ENCODE assay signal across 8 cellular contexts in the genomic region with DNA sequence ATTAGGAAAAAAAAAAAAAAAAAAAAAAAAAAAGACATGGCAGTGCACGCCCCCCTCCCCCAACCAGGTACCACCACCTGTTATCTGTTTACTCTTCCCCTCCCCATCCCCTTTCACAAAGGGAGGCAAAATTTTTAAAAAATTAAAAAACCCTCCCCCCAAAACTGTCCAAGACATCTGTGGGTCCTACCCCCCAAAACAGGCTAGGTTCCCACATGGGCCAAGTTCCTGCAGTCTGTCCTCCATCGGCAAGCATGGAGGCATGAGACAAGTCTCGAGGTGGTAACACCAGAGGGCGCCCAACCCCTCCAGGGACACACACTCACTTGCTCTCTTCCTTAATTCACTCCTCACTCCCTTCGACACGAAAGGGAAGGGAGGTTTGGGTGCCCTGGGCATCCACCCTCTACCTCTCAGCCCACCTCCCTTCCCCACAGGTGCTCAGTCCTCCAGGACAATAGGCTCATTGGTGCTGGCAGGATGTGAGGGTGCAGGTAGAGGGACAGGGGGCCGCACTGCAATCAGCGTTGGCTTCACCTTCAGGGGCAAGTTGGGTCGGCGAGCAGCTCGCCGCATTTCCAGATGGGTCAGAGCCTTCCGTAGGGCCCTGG. TPM values are rescaled to one million over a fixed set of nuclear protein-coding genes. Genes with fewer than 3 reads are reported as not detected.
DNase-seq lines count a peak whose midpoint lies in the region; ATAC-seq, FAIRE-seq and TF ChIP-seq lines count a peak whose summit lies in the region.

No MANE protein-coding gene starts in this region.

- H3K4me1 Mint-ChIP-seq in CD14-positive monocyte = peaks cover 48% of the 10 kb centered on the region
- H3K4me1 Mint-ChIP-seq in activated T-helper 1 cell treated with anti-CD3 and anti-CD28 coated beads, Interleukin-12 subunit alpha, Interleukin-12 subunit beta, Interleukin-2, Interleukin-4 antibody, amounts not matched to agents 30 ng/mL and 10 ng/mL and 1 ng/mL, durations not matched to agents 14 hours and 24 hours and 36 hours (ENCODE audit: low read depth) = peaks cover 59% of the 10 kb centered on the region

- H2AFZ ChIP-seq in osteoblast (ENCODE audit: low read length) = no peak overlapping the region

- TF ChIP-seq CTCF in CD14-positive monocyte (IDR thresholded peaks at IDR 0.05) (peak; percentile 77), fibroblast of villous mesenchyme (IDR thresholded peaks at IDR 0.05; ENCODE audit: insufficient read depth, low read depth, low read length) (peak; percentile 69), osteoblast (IDR thresholded peaks at IDR 0.05; ENCODE audit: extremely low read depth, low read depth, low read length) (peak; percentile 72), tibial nerve (IDR thresholded peaks at IDR 0.05) (peak; percentile 55 to 75 (median 66))

- peaks cover 0 to 2% (median 0%) of the 10 kb centered on the region in 3 donors for H3K27me3 Mint-ChIP-seq in CD14-positive monocyte (ENCODE audit: low read depth in 3 of 3)
- H3K27me3 Mint-ChIP-seq in activated T-helper 1 cell treated with anti-CD3 and anti-CD28 coated beads, Interleukin-12 subunit alpha, Interleukin-12 subunit beta, Interleukin-2, Interleukin-4 antibody, amounts not matched to agents 30 ng/mL and 10 ng/mL and 1 ng/mL, durations not matched to agents 14 hours and 24 hours and 36 hours (ENCODE audit: insufficient read depth) = no peaks in the 10 kb centered on the region

- H3K36me3 Mint-ChIP-seq in CD14-positive monocyte = peaks cover 56 to 64% of the 10 kb centered on the region in 2 donors
- peaks cover 55% of the 10 kb centered on the region for H3K36me3 Mint-ChIP-seq in activated T-helper 1 cell treated with anti-CD3 and anti-CD28 coated beads, Interleukin-12 subunit alpha, Interleukin-12 subunit beta, Interleukin-2, Interleukin-4 antibody, amounts not matched to agents 30 ng/mL and 10 ng/mL and 1 ng/mL, durations not matched to agents 14 hours and 24 hours and 36 hours (ENCODE audit: low read depth)

- H3K9me3 ChIP-seq in osteoblast (ENCODE audit: low read depth, low read length) = no peaks in the 10 kb centered on the region
- no peaks in the 10 kb centered on the region for H3K9me3 ChIP-seq in tibial nerve

- TF ChIP-seq EP300 in tibial nerve (IDR thresholded peaks at IDR 0.05) = no peak

- H3K4me3 Mint-ChIP-seq in CD14-positive monocyte = peak overlapping the region; percentile 24 to 51
- H3K4me3 Mint-ChIP-seq in activated T-helper 1 cell treated with anti-CD3 and anti-CD28 coated beads, Interleukin-12 subunit alpha, Interleukin-12 subunit beta, Interleukin-2, Interleukin-4 antibody, amounts not matched to agents 30 ng/mL and 10 ng/mL and 1 ng/mL, durations not matched to agents 14 hours and 24 hours and 36 hours = peak overlapping the region; percentile 78

- no peak for FAIRE-seq in RCC 7860 (lab: Jason Lieb, UNC)

- WGBS in tibial nerve, 2 donors = 44 to 53% methylated on average over 13 of the region's 13 CpGs

- H3K4me1 ChIP-seq in osteoblast (ENCODE audit: insufficient read depth, low read length) (peaks cover 20% of the 10 kb centered on the region), tibial nerve (peaks cover 1 to 66% (median 30%) of the 10 kb centered on the region in 4 donors)

- no peak overlapping the region for H3K27ac ChIP-seq in osteoblast (ENCODE audit: low read depth, low read length)
- peak overlapping the region; percentile 94 to 99 (median 96) for H3K27ac ChIP-seq in tibial nerve

- intact Hi-C loops in CD14-positive monocyte (cut with micrococcal nuclease) = loop anchor here (5.0 to 10.0 kb wide), 4 partner anchors 59 to 271 kb away; a partner anchor contains a TSS
- intact Hi-C loops in activated T-helper 1 cell treated with anti-CD3 and anti-CD28 coated beads, Interleukin-12 subunit alpha, Interleukin-12 subunit beta, Interleukin-2, Interleukin-4 antibody, amounts not matched to agents 30 ng/mL and 10 ng/mL and 1 ng/mL, durations not matched to agents 14 hours and 24 hours and 36 hours (cut with micrococcal nuclease) = loop anchor here (1.0 to 5.0 kb wide), 3 partner anchors 101 to 1649 kb away; a partner anchor contains a TSS

- H3K79me2 ChIP-seq in osteoblast (ENCODE audit: insufficient read depth, low read length) = peaks cover 32% of the 10 kb centered on the region

- H3K9me3 Mint-ChIP-seq in CD14-positive monocyte = peaks cover 0 to 2% (median 0%) of the 10 kb centered on the region in 7 donors
- no peaks in the 10 kb centered on the region for H3K9me3 Mint-ChIP-seq in activated T-helper 1 cell treated with anti-CD3 and anti-CD28 coated beads, Interleukin-12 subunit alpha, Interleukin-12 subunit beta, Interleukin-2, Interleukin-4 antibody, amounts not matched to agents 30 ng/mL and 10 ng/mL and 1 ng/mL, durations not matched to agents 14 hours and 24 hours and 36 hours

- no peak overlapping the region for H3K4me3 ChIP-seq in fibroblast of villous mesenchyme (ENCODE audit: low read depth, low read length)
- no peak overlapping the region for H3K4me3 ChIP-seq in osteoblast (ENCODE audit: insufficient read depth, low read length)
- H3K4me3 ChIP-seq in tibial nerve = peak overlapping the region in 1 of 4 donors; percentile 8

- H4K20me1 ChIP-seq in osteoblast (ENCODE audit: insufficient read depth, low read length) = peaks cover 11% of the 10 kb centered on the region

- TF ChIP-seq POLR2A in tibial nerve (IDR thresholded peaks at IDR 0.05) = no peak

- no peak overlapping the region for H3K4me2 ChIP-seq in osteoblast (ENCODE audit: insufficient read depth, low read length)

- DNase-seq in CD14-positive monocyte (ENCODE audit: low spot score) = peak; percentile 86
- peak; percentile 45 for DNase-seq in HK-2 (ENCODE audit: unreplicated experiment)
- peak; percentile 34 for DNase-seq in RCC 7860 (ENCODE audit: low spot score)
- DNase-seq in activated T-helper 1 cell treated with anti-CD3 and anti-CD28 coated beads, Interleukin-12 subunit alpha, Interleukin-12 subunit beta, Interleukin-2, Interleukin-4 antibody, amounts not matched to agents 30 ng/mL and 10 ng/mL and 1 ng/mL, durations not matched to agents 14 hours and 24 hours and 36 hours (ENCODE audit: low spot score) = peak; percentile 74
- peak; percentile 81 for DNase-seq in fibroblast of villous mesenchyme (ENCODE audit: low read depth)
- peak; percentile 92 for DNase-seq in osteoblast (ENCODE audit: insufficient read length, low spot score, missing footprints)
- peak; percentile 71 to 80 for DNase-seq in tibial nerve (ENCODE audit: low spot score in 2 of 2)

- peak overlapping the region; percentile 48 to 99 (median 87) for H3K27ac Mint-ChIP-seq in CD14-positive monocyte
- peak overlapping the region; percentile 93 for H3K27ac Mint-ChIP-seq in activated T-helper 1 cell treated with anti-CD3 and anti-CD28 coated beads, Interleukin-12 subunit alpha, Interleukin-12 subunit beta, Interleukin-2, Interleukin-4 antibody, amounts not matched to agents 30 ng/mL and 10 ng/mL and 1 ng/mL, durations not matched to agents 14 hours and 24 hours and 36 hours

- no peak for ATAC-seq in HG03432 (IDR thresholded peaks at IDR 0.05; ENCODE audit: unreplicated experiment)

- H3K36me3 ChIP-seq in osteoblast (ENCODE audit: insufficient read depth, low read length) = peaks cover 51% of the 10 kb centered on the region
- peaks cover 8 to 55% (median 22%) of the 10 kb centered on the region in 3 donors for H3K36me3 ChIP-seq in tibial nerve

- H3K27me3 ChIP-seq in osteoblast (ENCODE audit: insufficient read depth, low read length) (no peaks in the 10 kb centered on the region), tibial nerve (no peaks in the 10 kb centered on the region)

RNA-seq across cellular contexts. Expression of a gene that starts 2.2 kb away (rescaled TPM):
- polyA plus RNA-seq in CD14-positive monocyte = 1 to 10 TPM; 1.8 to 2.1 TPM
- 38.7 and 40.7 TPM in 2 replicates for total RNA-seq in activated T-helper 1 cell treated with anti-CD3 and anti-CD28 coated beads, Interleukin-12 subunit alpha, Interleukin-12 subunit beta, Interleukin-2, Interleukin-4 antibody, amounts not matched to agents 30 ng/mL and 10 ng/mL and 1 ng/mL, durations not matched to agents 14 hours and 24 hours and 36 hours
- total RNA-seq in fibroblast of villous mesenchyme = 4.3 and 5.2 TPM in 2 replicates
- total RNA-seq in osteoblast = 6.5 and 7.6 TPM in 2 replicates
- 10 to 100 TPM in 3 of 4 donors, 1 to 10 TPM in 1; 8.3 to 18.8 (median 14.2) TPM for total RNA-seq in tibial nerve

RNA-seq across cellular contexts. Expression of a gene that starts 8.1 kb away (rescaled TPM):
- 10 to 100 TPM; 14.0 to 17.6 TPM for polyA plus RNA-seq in CD14-positive monocyte
- total RNA-seq in activated T-helper 1 cell treated with anti-CD3 and anti-CD28 coated beads, Interleukin-12 subunit alpha, Interleukin-12 subunit beta, Interleukin-2, Interleukin-4 antibody, amounts not matched to agents 30 ng/mL and 10 ng/mL and 1 ng/mL, durations not matched to agents 14 hours and 24 hours and 36 hours = 224 and 230 TPM in 2 replicates
- total RNA-seq in fibroblast of villous mesenchyme (145 and 197 TPM in 2 replicates), osteoblast (102 and 105 TPM in 2 replicates), tibial nerve (10 to 100 TPM; 79.5 to 95.3 (median 88.8) TPM)

RNA-seq across cellular contexts. Expression of a gene that starts 19.0 kb away (rescaled TPM):
- 10 to 100 TPM in 1 of 2 donors, 1 to 10 TPM in 1; 7.2 to 10.6 TPM for polyA plus RNA-seq in CD14-positive monocyte
- 164 and 167 TPM in 2 replicates for total RNA-seq in activated T-helper 1 cell treated with anti-CD3 and anti-CD28 coated beads, Interleukin-12 subunit alpha, Interleukin-12 subunit beta, Interleukin-2, Interleukin-4 antibody, amounts not matched to agents 30 ng/mL and 10 ng/mL and 1 ng/mL, durations not matched to agents 14 hours and 24 hours and 36 hours
- total RNA-seq in fibroblast of villous mesenchyme (15.5 and 21.6 TPM in 2 replicates), osteoblast (26.4 and 29.5 TPM in 2 replicates), tibial nerve (100 to 1,000 TPM in 2 of 4 donors, 10 to 100 TPM in 2; 64.9 to 138 (median 93.9) TPM)

RNA-seq across cellular contexts. Expression of a gene that starts 19.5 kb away (rescaled TPM):
- polyA plus RNA-seq in CD14-positive monocyte = 1 to 10 TPM in 1 of 2 donors, under 1 TPM in 1; 0.51 to 1.4 TPM
- 2.5 and 3.2 TPM in 2 replicates for total RNA-seq in activated T-helper 1 cell treated with anti-CD3 and anti-CD28 coated beads, Interleukin-12 subunit alpha, Interleukin-12 subunit beta, Interleukin-2, Interleukin-4 antibody, amounts not matched to agents 30 ng/mL and 10 ng/mL and 1 ng/mL, durations not matched to agents 14 hours and 24 hours and 36 hours
- total RNA-seq in fibroblast of villous mesenchyme (2.9 and 3.0 TPM in 2 replicates), osteoblast (6.5 TPM in 2 replicates), tibial nerve (10 to 100 TPM in 3 of 4 donors, 1 to 10 TPM in 1; 9.3 to 13.8 (median 11.2) TPM)

RNA-seq across cellular contexts. Expression of a gene that starts 19.8 kb away (rescaled TPM):
- 100 to 1,000 TPM; 490 to 491 TPM for polyA plus RNA-seq in CD14-positive monocyte
- 1,154 and 1,169 TPM in 2 replicates for total RNA-seq in activated T-helper 1 cell treated with anti-CD3 and anti-CD28 coated beads, Interleukin-12 subunit alpha, Interleukin-12 subunit beta, Interleukin-2, Interleukin-4 antibody, amounts not matched to agents 30 ng/mL and 10 ng/mL and 1 ng/mL, durations not matched to agents 14 hours and 24 hours and 36 hours
- total RNA-seq in fibroblast of villous mesenchyme (876 and 1,014 TPM in 2 replicates), osteoblast (1,004 and 1,049 TPM in 2 replicates), tibial nerve (1,000 to 10,000 TPM; 1,003 to 1,250 (median 1,110) TPM)

Comparison
In these comparisons a context has a peak if more than half of its experiments do, and no peak if none do; other contexts are left out.
1. DNase-seq: peak in every context shown above with its lines; median percentile 92 in osteoblast; 86 in CD14-positive monocyte; 81 in fibroblast of villous mesenchyme; 76 in tibial nerve; 74 in activated T-helper 1 cell treated with anti-CD3 and anti-CD28 coated beads, Interleukin-12 subunit alpha, Interleukin-12 subunit beta, Interleukin-2, Interleukin-4 antibody, amounts not matched to agents 30 ng/mL and 10 ng/mL and 1 ng/mL, durations not matched to agents 14 hours and 24 hours and 36 hours; 45 in HK-2; 34 in RCC 7860.